ENCODE assay signal across 8 cellular contexts in the genomic region with DNA sequence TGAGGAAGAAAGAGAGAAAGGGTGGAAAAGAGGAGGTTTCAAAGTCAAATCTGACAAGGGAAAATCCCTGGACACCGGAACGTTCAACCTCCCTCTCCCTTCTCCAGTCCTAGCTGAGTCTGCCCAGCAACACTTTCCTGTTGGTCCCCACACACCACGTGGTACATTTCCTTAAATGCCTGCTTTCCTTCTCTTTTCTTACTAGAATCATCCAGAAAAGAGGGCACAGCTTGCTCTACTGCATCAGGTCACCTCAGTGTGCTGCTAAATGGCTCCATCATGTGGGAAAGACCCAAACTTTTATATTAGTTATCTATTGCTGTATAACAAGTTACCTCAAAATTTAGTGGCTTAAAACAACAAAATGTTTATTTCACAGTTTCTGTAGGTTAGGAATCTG.
DNase-seq lines count a peak whose midpoint lies in the region; TF ChIP-seq lines count a peak whose summit lies in the region.

No MANE protein-coding gene starts in this region.

- no peaks in the 10 kb centered on the region for H3K27me3 ChIP-seq in suprapubic skin

- H3K4me3 ChIP-seq in suprapubic skin = no peak overlapping the region

- peak; percentile 57 for DNase-seq in AG08396 (ENCODE audit: low spot score)
- DNase-seq in H4 (ENCODE audit: low spot score) = peak; percentile 25
- peak; percentile 3 to 44 for DNase-seq in SW 1271 (lab: John Stamatoyannopoulos, UW)
- peak; percentile 9 for DNase-seq in inferior parietal cortex (ENCODE audit: extremely low spot score)
- no peak for DNase-seq in T-helper 1 cell
- no peak for DNase-seq in suprapubic skin (ENCODE audit: low spot score in 2 of 2)
- DNase-seq in NCI-H146 (lab: John Stamatoyannopoulos, UW) = no peak
- no peak for DNase-seq in stimulated activated CD4-positive, alpha-beta T cell treated with anti-CD3 and anti-CD28 coated beads, Interleukin-1b, Interleukin-23, amount 100 ng/mL, for 48 hours

- H3K9me3 ChIP-seq in suprapubic skin = no peaks in the 10 kb centered on the region

- H3K36me3 ChIP-seq in suprapubic skin = no peaks in the 10 kb centered on the region

- H3K4me1 ChIP-seq in suprapubic skin = no peaks in the 10 kb centered on the region

- 35% methylated on average over 3 of the region's 3 CpGs for WGBS in suprapubic skin

- TF ChIP-seq EP300 in suprapubic skin (IDR thresholded peaks at IDR 0.05) = no peak

- TF ChIP-seq CTCF in suprapubic skin (IDR thresholded peaks at IDR 0.05) = no peak

- H3K27ac ChIP-seq in suprapubic skin = no peak overlapping the region

- TF ChIP-seq POLR2A in suprapubic skin (IDR thresholded peaks at IDR 0.05) = no peak

Comparison
In these comparisons a context has a peak if more than half of its experiments do, and no peak if none do; other contexts are left out.
1. DNase-seq: peak in AG08396 (single experiment), H4 (single experiment), SW 1271 (2 of 2) and inferior parietal cortex (single experiment); none in T-helper 1 cell (0 of 5), suprapubic skin (0 of 2), NCI-H146 (single experiment) and stimulated activated CD4-positive, alpha-beta T cell treated with anti-CD3 and anti-CD28 coated beads, Interleukin-1b, Interleukin-23, amount 100 ng/mL, for 48 hours (single experiment).